In genomic region chr1:12435639-12436344, GRCh38 we compare ENCODE assay signal across 8 cellular contexts.
DNase-seq lines count a peak whose midpoint lies in the region; ATAC-seq lines count a peak whose summit lies in the region.

No MANE protein-coding gene starts in this region.

- peak overlapping the region; percentile 90 for H3K27ac Mint-ChIP-seq in activated T-cell treated with anti-CD3 and anti-CD28 coated beads, Interleukin-2, amount 50 U/mL, for 24 hours
- peak overlapping the region; percentile 84 for H3K27ac Mint-ChIP-seq in activated T-helper 2 cell treated with anti-CD3 and anti-CD28 coated beads, Interferon-gamma antibody, Interleukin-2, Interleukin-4, amounts not matched to agents 10 μg/mL and 5 μg/mL and 100 μg/mL, durations not matched to agents 14 hours and 24 hours and 36 hours
- H3K27ac Mint-ChIP-seq in memory B cell: no peak overlapping the region

- no peaks in the 10 kb centered on the region for H3K36me3 ChIP-seq in H7 (replicated peaks; ENCODE audit: control insufficient read depth, insufficient read depth, low read length)

- peak; percentile 76 for ATAC-seq in HG03196 (IDR thresholded peaks at IDR 0.05; ENCODE audit: unreplicated experiment)
- peak; percentile 69 for ATAC-seq in memory B cell (ENCODE audit: low read depth)

- H3K4me3 Mint-ChIP-seq in activated T-cell treated with anti-CD3 and anti-CD28 coated beads, Interleukin-2, amount 50 U/mL, for 24 hours: peak overlapping the region; percentile 53
- H3K4me3 Mint-ChIP-seq in activated T-helper 2 cell treated with anti-CD3 and anti-CD28 coated beads, Interferon-gamma antibody, Interleukin-2, Interleukin-4, amounts not matched to agents 10 μg/mL and 5 μg/mL and 100 μg/mL, durations not matched to agents 14 hours and 24 hours and 36 hours (ENCODE audit: low read depth): peak overlapping the region; percentile 56
- H3K4me3 Mint-ChIP-seq in memory B cell: no peak overlapping the region

- H3K27me3 ChIP-seq in H7 (ENCODE audit: control insufficient read depth, insufficient read depth, low read length): no peaks in the 10 kb centered on the region

- intact Hi-C loops in activated T-helper 2 cell treated with anti-CD3 and anti-CD28 coated beads, Interferon-gamma antibody, Interleukin-2, Interleukin-4, amounts not matched to agents 10 μg/mL and 5 μg/mL and 100 μg/mL, durations not matched to agents 14 hours and 24 hours and 36 hours (cut with micrococcal nuclease): loop anchor here (1.0 to 10.0 kb wide), 3 partner anchors 83 to 371 kb away; partner anchors contain the start of gene TNFRSF8

- no peak overlapping the region for H3K4me3 ChIP-seq in H7 (ENCODE audit: insufficient read depth, low read depth, low read length)

- no peak for DNase-seq in activated T-cell treated with anti-CD3 and anti-CD28 coated beads, Interleukin-2, amount 50 U/mL, for 24 hours
- DNase-seq in activated T-cell treated with anti-CD3 and anti-CD28 coated beads for 4 hours: no peak
- peak; percentile 52 for DNase-seq in activated T-helper 2 cell treated with anti-CD3 and anti-CD28 coated beads, Interferon-gamma antibody, Interleukin-2, Interleukin-4, amounts not matched to agents 10 μg/mL and 5 μg/mL and 100 μg/mL, durations not matched to agents 14 hours and 24 hours and 36 hours (ENCODE audit: low spot score)
- DNase-seq in memory B cell (ENCODE audit: low spot score in 2 of 2): no peak
- no peak for DNase-seq in H7
- no peak for DNase-seq in NCI-H2227 (lab: John Stamatoyannopoulos, UW; ENCODE audit: unreplicated experiment)
- DNase-seq in C1 segment of cervical spinal cord (lab: John Stamatoyannopoulos, UW): no peak

- no peaks in the 10 kb centered on the region for H3K27me3 Mint-ChIP-seq in activated T-cell treated with anti-CD3 and anti-CD28 coated beads, Interleukin-2, amount 50 U/mL, for 24 hours
- no peaks in the 10 kb centered on the region for H3K27me3 Mint-ChIP-seq in activated T-helper 2 cell treated with anti-CD3 and anti-CD28 coated beads, Interferon-gamma antibody, Interleukin-2, Interleukin-4, amounts not matched to agents 10 μg/mL and 5 μg/mL and 100 μg/mL, durations not matched to agents 14 hours and 24 hours and 36 hours (ENCODE audit: low read depth)
- no peaks in the 10 kb centered on the region for H3K27me3 Mint-ChIP-seq in memory B cell

- no peaks in the 10 kb centered on the region for H3K9me3 Mint-ChIP-seq in activated T-cell treated with anti-CD3 and anti-CD28 coated beads, Interleukin-2, amount 50 U/mL, for 24 hours
- H3K9me3 Mint-ChIP-seq in activated T-helper 2 cell treated with anti-CD3 and anti-CD28 coated beads, Interferon-gamma antibody, Interleukin-2, Interleukin-4, amounts not matched to agents 10 μg/mL and 5 μg/mL and 100 μg/mL, durations not matched to agents 14 hours and 24 hours and 36 hours: peaks cover 14% of the 10 kb centered on the region
- H3K9me3 Mint-ChIP-seq in memory B cell: no peaks in the 10 kb centered on the region

- peaks cover 91% of the 10 kb centered on the region for H3K4me1 Mint-ChIP-seq in activated T-cell treated with anti-CD3 and anti-CD28 coated beads, Interleukin-2, amount 50 U/mL, for 24 hours (ENCODE audit: low read depth)
- H3K4me1 Mint-ChIP-seq in activated T-helper 2 cell treated with anti-CD3 and anti-CD28 coated beads, Interferon-gamma antibody, Interleukin-2, Interleukin-4, amounts not matched to agents 10 μg/mL and 5 μg/mL and 100 μg/mL, durations not matched to agents 14 hours and 24 hours and 36 hours (ENCODE audit: low read depth): peaks cover 74% of the 10 kb centered on the region
- H3K4me1 Mint-ChIP-seq in memory B cell: peaks cover 26% of the 10 kb centered on the region

- peaks cover 48% of the 10 kb centered on the region for H3K36me3 Mint-ChIP-seq in activated T-cell treated with anti-CD3 and anti-CD28 coated beads, Interleukin-2, amount 50 U/mL, for 24 hours (ENCODE audit: low read depth)
- H3K36me3 Mint-ChIP-seq in activated T-helper 2 cell treated with anti-CD3 and anti-CD28 coated beads, Interferon-gamma antibody, Interleukin-2, Interleukin-4, amounts not matched to agents 10 μg/mL and 5 μg/mL and 100 μg/mL, durations not matched to agents 14 hours and 24 hours and 36 hours (ENCODE audit: low read depth): peaks cover 49% of the 10 kb centered on the region
- H3K36me3 Mint-ChIP-seq in memory B cell: peaks cover 32% of the 10 kb centered on the region
